1 cellular context compared by ENCODE assay signal in the genomic region with DNA sequence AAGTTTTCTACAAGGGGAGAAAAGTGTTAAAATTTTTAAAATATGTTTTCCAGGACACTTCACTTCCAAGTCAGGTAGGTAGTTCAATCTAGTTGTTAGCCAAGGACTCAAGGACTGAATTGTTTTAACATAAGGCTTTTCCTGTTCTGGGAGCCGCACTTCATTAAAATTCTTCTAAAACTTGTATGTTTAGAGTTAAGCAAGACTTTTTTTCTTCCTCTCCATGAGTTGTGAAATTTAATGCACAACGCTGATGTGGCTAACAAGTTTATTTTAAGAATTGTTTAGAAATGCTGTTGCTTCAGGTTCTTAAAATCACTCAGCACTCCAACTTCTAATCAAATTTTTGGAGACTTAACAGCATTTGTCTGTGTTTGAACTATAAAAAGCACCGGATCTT.
TF ChIP-seq lines count a peak whose summit lies in the region.

No MANE protein-coding gene starts in this region.

TF ChIP-seq in HCT116, 20 proteins besides CTCF, POLR2A, EP300 and RAD21 (continued from another document):
- TF ChIP-seq CBX3 (IDR thresholded peaks at IDR 0.05; ENCODE audit: low read depth): no peak
- TF ChIP-seq FOSL1 (IDR thresholded peaks at IDR 0.05; ENCODE audit: low read depth): no peak
- no peak for TF ChIP-seq SIN3A (IDR thresholded peaks at IDR 0.05; ENCODE audit: low read depth)
- no peak for TF ChIP-seq SP1 (IDR thresholded peaks at IDR 0.05; ENCODE audit: low read depth)
- TF ChIP-seq ELF1 (IDR thresholded peaks at IDR 0.05; ENCODE audit: borderline replicate concordance, low read depth): no peak
